In the genomic region with DNA sequence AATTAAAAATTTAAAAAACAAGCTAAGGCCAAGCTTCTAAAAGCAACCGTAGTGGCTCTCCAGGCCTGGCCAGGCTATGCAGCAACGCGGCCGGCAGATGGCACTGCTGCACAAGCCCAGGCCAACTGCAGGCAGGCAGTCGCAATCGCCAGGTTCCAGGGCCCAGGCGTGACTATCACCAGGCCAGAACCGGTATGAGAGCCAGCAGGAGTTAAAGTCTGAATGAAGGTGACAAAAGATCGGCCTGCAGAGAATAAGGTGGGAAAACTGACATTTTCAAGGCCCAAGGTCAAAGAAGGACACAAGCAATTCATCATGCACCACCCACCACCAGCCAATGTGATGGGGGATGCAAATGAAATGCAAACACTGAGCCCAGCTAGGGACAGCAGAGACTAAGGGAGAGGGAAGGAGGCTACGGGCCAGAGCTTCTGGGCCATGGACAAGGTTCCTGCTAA, we compare ENCODE assay signal across 8 cellular contexts. TPM values are rescaled to one million over a fixed set of nuclear protein-coding genes. Genes with fewer than 3 reads are reported as not detected.
DNase-seq lines count a peak whose midpoint lies in the region; ATAC-seq, FAIRE-seq and TF ChIP-seq lines count a peak whose summit lies in the region.

No MANE protein-coding gene starts in this region.

- no peaks in the 10 kb centered on the region for H3K9me2 ChIP-seq in MM.1S (replicated peaks; ENCODE audit: insufficient read depth, low read length)

- no peaks in the 10 kb centered on the region for H3K9me3 Mint-ChIP-seq in activated naive CD4-positive, alpha-beta T cell treated with anti-CD3 and anti-CD28 coated beads, Interleukin-2, amount 50 U/mL, for 72 hours

- no peaks in the 10 kb centered on the region for H3F3A ChIP-seq in MM.1S (ENCODE audit: insufficient read depth, low read length)

- no peak overlapping the region for H2AK5ac ChIP-seq in trophoblast cell (ENCODE audit: low read length)

- H2BK12ac ChIP-seq in trophoblast cell (ENCODE audit: low read length): no peak overlapping the region

- H3K4me3 ChIP-seq in MM.1S (ENCODE audit: low read length): no peak overlapping the region
- no peak overlapping the region for H3K4me3 ChIP-seq in trophoblast cell (ENCODE audit: low read depth, low read length)
- no peak overlapping the region for H3K4me3 ChIP-seq in tibial nerve

- no peak overlapping the region for H3K27ac Mint-ChIP-seq in activated naive CD4-positive, alpha-beta T cell treated with anti-CD3 and anti-CD28 coated beads, Interleukin-2, amount 50 U/mL, for 72 hours

- no peaks in the 10 kb centered on the region for H3K79me2 ChIP-seq in MM.1S (ENCODE audit: low read length)
- no peaks in the 10 kb centered on the region for H3K79me2 ChIP-seq in trophoblast cell (ENCODE audit: control insufficient read depth, insufficient read depth, low read length, poor library complexity)

- H4K20me1 ChIP-seq in MM.1S (ENCODE audit: insufficient read depth, low read length): no peaks in the 10 kb centered on the region

- H2BK5ac ChIP-seq in trophoblast cell (ENCODE audit: low read depth, low read length, poor library complexity): no peak overlapping the region

- no peak overlapping the region for H3K9ac ChIP-seq in MM.1S (ENCODE audit: low read length)
- H3K9ac ChIP-seq in trophoblast cell (ENCODE audit: low read length): no peak overlapping the region

- peak overlapping the region; percentile 20; the same call in 1 of the 2 replicates for H3K4me2 ChIP-seq in MM.1S (ENCODE audit: low read depth, low read length)
- H3K4me2 ChIP-seq in trophoblast cell (ENCODE audit: low read length): no peak overlapping the region

- H3K27ac ChIP-seq in MM.1S (ENCODE audit: low read length) (no peak overlapping the region), trophoblast cell (ENCODE audit: low read depth, low read length) (no peak overlapping the region), tibial nerve (no peak overlapping the region)

- H3K14ac ChIP-seq in trophoblast cell (ENCODE audit: low read length): no peak overlapping the region

- peak; percentile 79 for DNase-seq in MM.1S
- peak; percentile 1 for DNase-seq in SKM-1 (lab: John Stamatoyannopoulos, UW; ENCODE audit: unreplicated experiment)
- DNase-seq in activated naive CD4-positive, alpha-beta T cell treated with anti-CD3 and anti-CD28 coated beads, Interleukin-2, amount 50 U/mL, for 72 hours (ENCODE audit: low spot score in 2 of 2): peak; percentile 65 to 80
- DNase-seq in Right ventricle myocardium superior: peak; percentile 90
- peak; percentile 83 to 91 for DNase-seq in trophoblast cell
- peak; percentile 61 to 70 for DNase-seq in tibial nerve (ENCODE audit: low spot score in 2 of 2)

- H3K18ac ChIP-seq in trophoblast cell (ENCODE audit: low read length): no peak overlapping the region

- no peaks in the 10 kb centered on the region for H3K79me1 ChIP-seq in trophoblast cell (ENCODE audit: low read length)

- H3K4ac ChIP-seq in trophoblast cell (ENCODE audit: low read depth, low read length): no peak overlapping the region

- H4K91ac ChIP-seq in trophoblast cell (ENCODE audit: low read depth, low read length): no peak overlapping the region

- ATAC-seq in GM18861 (IDR thresholded peaks at IDR 0.05; ENCODE audit: unreplicated experiment) (peak; percentile 77), Right ventricle myocardium superior (ENCODE audit: poor library complexity) (peak; percentile 95)
- ATAC-seq in activated naive CD4-positive, alpha-beta T cell treated with anti-CD3 and anti-CD28 coated beads, Interleukin-2, amount 50 U/mL, for 72 hours: peak; percentile 92 to 93

- no peak overlapping the region for H3K23ac ChIP-seq in trophoblast cell (ENCODE audit: low read length)

- TF ChIP-seq CTCF in MM.1S (IDR thresholded peaks at IDR 0.05; ENCODE audit: low read length) (peak; percentile 98), tibial nerve (IDR thresholded peaks at IDR 0.05) (peak; percentile 88 to 96 (median 93))

- H3K9me3 ChIP-seq in MM.1S (replicated peaks; ENCODE audit: insufficient read depth, low read length) (no peaks in the 10 kb centered on the region), trophoblast cell (ENCODE audit: insufficient read depth, low read depth, low read length) (no peaks in the 10 kb centered on the region), tibial nerve (no peaks in the 10 kb centered on the region)

- no peak overlapping the region for H4K8ac ChIP-seq in trophoblast cell (ENCODE audit: low read depth, low read length)

- peak overlapping the region; percentile 60 for H2AFZ ChIP-seq in MM.1S (ENCODE audit: low read length)
- no peak overlapping the region for H2AFZ ChIP-seq in trophoblast cell (ENCODE audit: insufficient read depth, low read length, poor library complexity)

- TF ChIP-seq POLR2A in tibial nerve (IDR thresholded peaks at IDR 0.05): no peak

- no peaks in the 10 kb centered on the region for H3K4me1 ChIP-seq in MM.1S (ENCODE audit: low read length)
- no peaks in the 10 kb centered on the region for H3K4me1 ChIP-seq in trophoblast cell (ENCODE audit: control insufficient read depth in 1 of 2, insufficient read depth in 2 of 2, low read length in 2 of 2)
- H3K4me1 ChIP-seq in tibial nerve: peaks cover 0 to 6% (median 0%) of the 10 kb centered on the region in 4 donors

- H3K36me3 Mint-ChIP-seq in activated naive CD4-positive, alpha-beta T cell treated with anti-CD3 and anti-CD28 coated beads, Interleukin-2, amount 50 U/mL, for 72 hours: no peaks in the 10 kb centered on the region

- intact Hi-C loops in Right ventricle myocardium superior (cut with DNase I): loop anchor here (2.0 to 5.0 kb wide), 2 partner anchors 50 to 294 kb away; no protein-coding TSS in a partner anchor

- no peak for TF ChIP-seq EP300 in tibial nerve (IDR thresholded peaks at IDR 0.05)

- WGBS in trophoblast cell (ENCODE audit: extremely low coverage, insufficient coverage, insufficient read length): no CpG with 5 or more reads among the region's 10 CpGs
- WGBS in tibial nerve, 2 donors: 2 to 3% methylated on average over 10 of the region's 10 CpGs

- H4K12ac ChIP-seq in trophoblast cell (ENCODE audit: low read depth, low read length): no peak overlapping the region

- H2BK120ac ChIP-seq in trophoblast cell (ENCODE audit: insufficient read depth, low read length, poor library complexity): no peak overlapping the region

- peak; percentile 71 for FAIRE-seq in A204.1 (lab: Jason Lieb, UNC)

- no peaks in the 10 kb centered on the region for H3K36me3 ChIP-seq in MM.1S (replicated peaks; ENCODE audit: insufficient read depth, low read length)
- H3K36me3 ChIP-seq in trophoblast cell (ENCODE audit: control insufficient read depth in 1 of 2, insufficient read depth in 2 of 2, low read length in 2 of 2): peaks cover 0 to 2% of the 10 kb centered on the region in 2 experiments
- peaks cover 0 to under 1% (median 0%) of the 10 kb centered on the region in 3 donors for H3K36me3 ChIP-seq in tibial nerve

- H3K27me3 ChIP-seq in MM.1S (replicated peaks; ENCODE audit: insufficient read depth, low read length): no peaks in the 10 kb centered on the region
- H3K27me3 ChIP-seq in trophoblast cell (ENCODE audit: insufficient read depth, low read length): no peaks in the 10 kb centered on the region
- no peaks in the 10 kb centered on the region for H3K27me3 ChIP-seq in tibial nerve

RNA-seq across cellular contexts. Expression of gene ANO2, which starts 43.6 kb away (rescaled TPM):
- not detected for total RNA-seq in activated naive CD4-positive, alpha-beta T cell treated with anti-CD3 and anti-CD28 coated beads, Interleukin-2, amount 50 U/mL, for 72 hours
- total RNA-seq in Right ventricle myocardium superior (12.6 TPM), tibial nerve (10 to 100 TPM; 13.8 to 23.2 (median 21.3) TPM)
- polyA plus RNA-seq in trophoblast cell (2013): 0.99 and 1.2 TPM in 2 replicates

Comparison
In these comparisons a context has a peak if more than half of its experiments do, and no peak if none do; other contexts are left out.
1. DNase-seq: peak in every context shown above with its lines; median percentile 90 in Right ventricle myocardium superior; 87 in trophoblast cell; 79 in MM.1S; 72 in activated naive CD4-positive, alpha-beta T cell treated with anti-CD3 and anti-CD28 coated beads, Interleukin-2, amount 50 U/mL, for 72 hours; 66 in tibial nerve; 1 in SKM-1.
2. RNA of gene ANO2, which starts 43.6 kb away (total RNA-seq): 13.8 to 23.2 TPM in tibial nerve and 12.6 TPM in Right ventricle myocardium superior (single experiment); not detected in activated naive CD4-positive, alpha-beta T cell treated with anti-CD3 and anti-CD28 coated beads, Interleukin-2, amount 50 U/mL, for 72 hours; every median in the first group is over 10 times any median in the second.
3. Peak in every context shown above with its lines, with median percentiles within 50 percentile points of each other: ATAC-seq.